16 cellular contexts compared by ENCODE assay signal in the genomic region with DNA sequence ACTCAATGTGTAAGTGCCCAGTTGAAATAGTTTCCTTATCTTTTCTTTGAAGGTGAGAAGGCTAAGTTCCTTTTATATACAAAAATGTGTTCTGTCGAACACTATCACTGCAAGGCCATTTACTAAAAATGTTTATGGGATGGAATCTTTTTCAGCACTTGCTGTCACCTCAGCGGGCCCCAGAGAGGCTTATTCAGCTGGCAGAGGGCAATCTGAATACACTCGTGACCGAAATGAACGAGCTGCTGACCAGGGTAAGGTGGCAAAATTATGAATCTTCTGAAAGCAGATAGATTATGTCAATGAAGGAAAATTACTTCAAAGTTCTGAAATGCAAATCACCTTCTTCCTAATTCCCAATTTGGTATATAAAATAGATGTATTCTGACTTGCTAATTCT.
DNase-seq lines count a peak whose midpoint lies in the region; ATAC-seq and TF ChIP-seq lines count a peak whose summit lies in the region.
"Had no signal": no experiment of that assay in that cellular context is flagged by ENCODE, and none has a peak within 500 bp of the region (broad histone marks: within the 10 kb centered on the region; RNA-seq: fewer than 3 reads in every experiment).

No MANE protein-coding gene starts in this region.

- CTCF ChIA-PET in PC-3 (lab: Charles Lee) (interaction anchor here (1.0 kb wide), 2 partner anchors 390 to 562 kb away, joined by 4 to 11 read pairs; no protein-coding TSS in a partner anchor), T-cell (lab: Charles Lee) (interaction anchor here in 1 of 2 donors (1.0 to 1.7 kb wide), 4 partner anchors 9 to 1632 kb away, joined by 3 to 8 read pairs (median 4); no protein-coding TSS in a partner anchor)

- H3K36me3 Mint-ChIP-seq in T-cell = no peaks in the 10 kb centered on the region
- H3K36me3 Mint-ChIP-seq: stimulated activated naive B cell treated with anti-CD40 and anti-IgM and Interleukin-4, amounts not matched to agents 10 μg/mL and 1 μg/mL and 100 μg/mL, for 72 hours had no signal

- H4K5ac ChIP-seq in mesendoderm (ENCODE audit: low read length) = no peak overlapping the region

- no peaks in the 10 kb centered on the region for H3K27me3 Mint-ChIP-seq in T-cell
- H3K27me3 Mint-ChIP-seq: stimulated activated naive B cell treated with anti-CD40 and anti-IgM and Interleukin-4, amounts not matched to agents 10 μg/mL and 1 μg/mL and 100 μg/mL, for 72 hours had no signal

- H3K4me1 Mint-ChIP-seq in T-cell = peaks cover 0 to 17% (median 12%) of the 10 kb centered on the region in 3 donors
- H3K4me1 Mint-ChIP-seq: stimulated activated naive B cell treated with anti-CD40 and anti-IgM and Interleukin-4, amounts not matched to agents 10 μg/mL and 1 μg/mL and 100 μg/mL, for 72 hours had no signal

- H3K9me3 Mint-ChIP-seq in T-cell = no peaks in the 10 kb centered on the region
- H3K9me3 Mint-ChIP-seq: nephron; stimulated activated naive B cell treated with anti-CD40 and anti-IgM and Interleukin-4, amounts not matched to agents 10 μg/mL and 1 μg/mL and 100 μg/mL, for 72 hours had no signal

- H3K9me2 ChIP-seq in GM23248 (ENCODE audit: insufficient read depth) (no peaks in the 10 kb centered on the region), PC-3 (replicated peaks; ENCODE audit: low read length) (no peaks in the 10 kb centered on the region)

- no peak overlapping the region for H3K4me3 Mint-ChIP-seq in T-cell
- H3K4me3 Mint-ChIP-seq: nephron; stimulated activated naive B cell treated with anti-CD40 and anti-IgM and Interleukin-4, amounts not matched to agents 10 μg/mL and 1 μg/mL and 100 μg/mL, for 72 hours had no signal

- in situ Hi-C loops in GM23248 (cut with MboI) = no loop called here

- no TSS peak for BruUV-seq in PC-3 (replicated peaks; lab: Mats Ljungman, UMichigan)

- no peak overlapping the region for H2BK15ac ChIP-seq in mesendoderm (replicated peaks; ENCODE audit: low read depth)

- POLR2A ChIA-PET in PC-3 (lab: Charles Lee; ENCODE audit: unreplicated experiment) (no interaction called here), T-cell (lab: Charles Lee) (interaction anchor here in 1 of 2 donors (0.6 kb wide), 1 partner anchor 8 kb away, joined by 3 read pairs; no protein-coding TSS in a partner anchor)

- H3K27ac ChIP-seq in GM23248 (no peak overlapping the region), PC-3 (ENCODE audit: low read length) (no peak overlapping the region), mesendoderm (ENCODE audit: low read depth, low read length) (no peak overlapping the region)
- H3K27ac ChIP-seq: BLaER1, epithelial cell of prostate, pancreas, suprapubic skin, VCaP had no signal

- H2AFZ ChIP-seq in GM23248 (peak overlapping the region; percentile 79; the same call in 1 of the 2 replicates), PC-3 (ENCODE audit: low read length) (peak overlapping the region; percentile 65; the same call in 1 of the 2 replicates)

- H3F3A ChIP-seq in GM23248 (ENCODE audit: insufficient read depth) (no peaks in the 10 kb centered on the region), PC-3 (ENCODE audit: low read length, unreplicated experiment) (no peaks in the 10 kb centered on the region)

- H3K79me1 ChIP-seq in mesendoderm (ENCODE audit: low read length) = no peaks in the 10 kb centered on the region

- ATAC-seq in PC-3 (no peak), Right ventricle myocardium superior (ENCODE audit: poor library complexity) (peak; percentile 67), T-cell (replicated peaks in 1 of 4) (no peak), GM21717 (IDR thresholded peaks at IDR 0.05; ENCODE audit: unreplicated experiment) (no peak)

- H3K23ac ChIP-seq in mesendoderm (ENCODE audit: low read length) = no peak overlapping the region

- no peak overlapping the region for H4K8ac ChIP-seq in mesendoderm (ENCODE audit: low read depth, low read length)

- peak overlapping the region; percentile 75 for H3K18ac ChIP-seq in mesendoderm (ENCODE audit: low read length)

- no peak overlapping the region for H3K56ac ChIP-seq in mesendoderm (ENCODE audit: low read length)

- no peaks in the 10 kb centered on the region for H3K79me2 ChIP-seq in GM23248 (ENCODE audit: insufficient read depth)
- H3K79me2 ChIP-seq in PC-3 (ENCODE audit: low read length) = no peaks in the 10 kb centered on the region
- no peaks in the 10 kb centered on the region for H3K79me2 ChIP-seq in mesendoderm (ENCODE audit: control insufficient read depth, insufficient read depth, low read length)

- H3K4me2 ChIP-seq in GM23248 (ENCODE audit: unreplicated experiment) = peak overlapping the region; percentile 91
- peak overlapping the region; percentile 55 for H3K4me2 ChIP-seq in PC-3 (ENCODE audit: low read length)
- no peak overlapping the region for H3K4me2 ChIP-seq in mesendoderm (ENCODE audit: low read length)
- H3K4me2 ChIP-seq: BLaER1 had no signal

- H3K4me1 ChIP-seq in GM23248 (ENCODE audit: insufficient read depth) (peaks cover 8% of the 10 kb centered on the region), PC-3 (ENCODE audit: insufficient read depth, low read length) (no peaks in the 10 kb centered on the region), mesendoderm (ENCODE audit: control insufficient read depth, low read depth, low read length) (no peaks in the 10 kb centered on the region)
- H3K4me1 ChIP-seq: BLaER1, pancreas had no signal

- H3K4me3 ChIP-seq in GM23248 (peak overlapping the region; percentile 52; the same call in 1 of the 2 replicates), PC-3 (ENCODE audit: low read length) (no peak overlapping the region), mesendoderm (ENCODE audit: low read length) (no peak overlapping the region)
- H3K4me3 ChIP-seq: BLaER1, pancreas, suprapubic skin had no signal

- no peak overlapping the region for H2AK5ac ChIP-seq in mesendoderm (ENCODE audit: low read length)

- H3K9ac ChIP-seq in GM23248 (no peak overlapping the region), PC-3 (ENCODE audit: low read length) (no peak overlapping the region), mesendoderm (ENCODE audit: low read length) (no peak overlapping the region)
- H3K9ac ChIP-seq: BLaER1 had no signal

- H3K27me3 ChIP-seq in GM23248 (replicated peaks; ENCODE audit: insufficient read depth) (no peaks in the 10 kb centered on the region), PC-3 (ENCODE audit: low read length) (no peaks in the 10 kb centered on the region), mesendoderm (ENCODE audit: insufficient read depth, low read length, poor library complexity) (no peaks in the 10 kb centered on the region)
- H3K27me3 ChIP-seq: BLaER1, pancreas, suprapubic skin had no signal

- no peak overlapping the region for H3K27ac Mint-ChIP-seq in T-cell
- H3K27ac Mint-ChIP-seq: nephron; stimulated activated naive B cell treated with anti-CD40 and anti-IgM and Interleukin-4, amounts not matched to agents 10 μg/mL and 1 μg/mL and 100 μg/mL, for 72 hours had no signal

- 73 to 79% methylated on average over 5 of the region's 5 CpGs for WGBS in GM23248 (ENCODE audit: low coverage in 1 of 2, low lambda C conversion rate in 2 of 2, missing lambda C conversion rate in 2 of 2), 2 experiments
- no CpG with 5 or more reads among the region's 5 CpGs for WGBS in mesendoderm (ENCODE audit: extremely low coverage, insufficient coverage, low lambda C conversion rate)

- peak; percentile 4 for DNase-seq in GM23248
- no peak for DNase-seq in PC-3
- peak; percentile 31 for DNase-seq in Right ventricle myocardium superior
- DNase-seq in mesendoderm = no peak
- no peak for DNase-seq in inferior parietal cortex (ENCODE audit: extremely low spot score)
- no peak for DNase-seq in T-cell
- DNase-seq in C1 segment of cervical spinal cord (lab: John Stamatoyannopoulos, UW) = no peak
- DNase-seq: NCI-H2029 treated with DMSO at 0.1 percent for 48 hours; stimulated activated naive B cell treated with anti-CD40 and anti-IgM and Interleukin-4, amounts not matched to agents 10 μg/mL and 1 μg/mL and 100 μg/mL, for 72 hours had no signal

- H4K20me1 ChIP-seq in GM23248 (ENCODE audit: insufficient read depth) = no peaks in the 10 kb centered on the region
- no peaks in the 10 kb centered on the region for H4K20me1 ChIP-seq in PC-3 (ENCODE audit: low read length)
- H4K20me1 ChIP-seq: BLaER1 had no signal

- H3K9me3 ChIP-seq in GM23248 (ENCODE audit: low read depth) (no peaks in the 10 kb centered on the region), PC-3 (ENCODE audit: low read length) (no peaks in the 10 kb centered on the region)
- H3K9me3 ChIP-seq: BLaER1, pancreas, suprapubic skin had no signal

- intact Hi-C loops in PC-3 (cut with micrococcal nuclease) = loop anchor here (1.0 to 10.0 kb wide), 6 partner anchors 51 to 635 kb away; no protein-coding TSS in a partner anchor
- intact Hi-C loops in Right ventricle myocardium superior (cut with DNase I) = no loop called here

- H2BK5ac ChIP-seq in mesendoderm (ENCODE audit: low read length) = no peak overlapping the region

- no peak for TF ChIP-seq CTCF in PC-3 (conservative IDR thresholded peaks at IDR 0.05; ENCODE audit: low read depth, low read length)

- no peak overlapping the region for H2BK120ac ChIP-seq in mesendoderm (ENCODE audit: low read depth, low read length)

- no peak overlapping the region for H3K4ac ChIP-seq in mesendoderm (ENCODE audit: low read depth, low read length)

- no peaks in the 10 kb centered on the region for H3K36me3 ChIP-seq in GM23248 (ENCODE audit: low read depth)
- H3K36me3 ChIP-seq in PC-3 (ENCODE audit: low read depth, low read length) = no peaks in the 10 kb centered on the region
- no peaks in the 10 kb centered on the region for H3K36me3 ChIP-seq in mesendoderm (ENCODE audit: control insufficient read depth, insufficient read depth, low read length)
- H3K36me3 ChIP-seq: BLaER1, pancreas, suprapubic skin had no signal

Comparison
In these comparisons a context has a peak if more than half of its experiments do, and no peak if none do; other contexts are left out.
1. DNase-seq: peak in GM23248 (single experiment) and Right ventricle myocardium superior (single experiment); none in PC-3 (single experiment), mesendoderm (single experiment), inferior parietal cortex (single experiment), T-cell (0 of 34) and C1 segment of cervical spinal cord (0 of 14).